15 cellular contexts compared by ENCODE assay signal in genomic region chr18:11108956-11109355, GRCh38. TPM values are rescaled to one million over a fixed set of nuclear protein-coding genes. Genes with fewer than 3 reads are reported as not detected.
DNase-seq lines count a peak whose midpoint lies in the region; ATAC-seq, FAIRE-seq and TF ChIP-seq lines count a peak whose summit lies in the region.
"Had no signal": no experiment of that assay in that cellular context is flagged by ENCODE, and none has a peak within 500 bp of the region (broad histone marks: within the 10 kb centered on the region; RNA-seq: fewer than 3 reads in every experiment).

No MANE protein-coding gene starts in this region.

- peak overlapping the region; percentile 44 for H3K27ac Mint-ChIP-seq in astrocyte (ENCODE audit: unreplicated experiment)
- H3K27ac Mint-ChIP-seq: CD4-positive, CD25-positive, alpha-beta regulatory T cell had no signal

- H3K27ac ChIP-seq in astrocyte (ENCODE audit: low read depth, low read length), result no peak overlapping the region
- peak overlapping the region; percentile 26 for H3K27ac ChIP-seq in hepatocyte
- H3K27ac ChIP-seq: BLaER1 treated with 17β-estradiol and CSF1 and Interleukin-3, amounts not matched to agents 10 nM and 100 nM; GM23248 had no signal

- H3K4me2 ChIP-seq in astrocyte (ENCODE audit: low read length) (no peak overlapping the region), hepatocyte (no peak overlapping the region)
- H3K4me2 ChIP-seq: BLaER1 treated with 17β-estradiol and CSF1 and Interleukin-3, amounts not matched to agents 10 nM and 100 nM had no signal

- TF ChIP-seq CTCF in astrocyte (IDR thresholded peaks at IDR 0.05; ENCODE audit: insufficient read depth, low read depth, low read length) (no peak), hepatocyte (IDR thresholded peaks at IDR 0.05; ENCODE audit: poor library complexity) (no peak)

- no peaks in the 10 kb centered on the region for H3K36me3 ChIP-seq in astrocyte (ENCODE audit: insufficient read depth, low read length)
- no peaks in the 10 kb centered on the region for H3K36me3 ChIP-seq in hepatocyte (replicated peaks; ENCODE audit: insufficient read depth, low read depth)
- H3K36me3 ChIP-seq: BLaER1 treated with 17β-estradiol and CSF1 and Interleukin-3, amounts not matched to agents 10 nM and 100 nM had no signal

- no peaks in the 10 kb centered on the region for H3K9me2 ChIP-seq in hepatocyte (replicated peaks; ENCODE audit: insufficient read depth)

- no peaks in the 10 kb centered on the region for H3K9me3 ChIP-seq in astrocyte (ENCODE audit: insufficient read depth, low read depth, low read length)
- H3K9me3 ChIP-seq in hepatocyte (ENCODE audit: low read depth), result no peaks in the 10 kb centered on the region
- H3K9me3 ChIP-seq: BLaER1 treated with 17β-estradiol and CSF1 and Interleukin-3, amounts not matched to agents 10 nM and 100 nM had no signal

- H3K9ac ChIP-seq in astrocyte (ENCODE audit: low read length), result no peak overlapping the region
- H3K9ac ChIP-seq: BLaER1 treated with 17β-estradiol and CSF1 and Interleukin-3, amounts not matched to agents 10 nM and 100 nM; GM23248 had no signal

- DNase-seq in NCI-H1417 (lab: John Stamatoyannopoulos, UW) (peak in 2 of 3 experiments; percentile 44 to 51), NCI-H1417 treated with DMSO at 0.1 percent for 48 hours (lab: John Stamatoyannopoulos, UW) (no peak), DMS79 treated with DMSO at 0.1 percent for 48 hours (lab: John Stamatoyannopoulos, UW) (peak; percentile 80), astrocyte (ENCODE audit: low read depth) (no peak), hepatocyte (ENCODE audit: low spot score) (no peak)
- DNase-seq in activated naive CD4-positive, alpha-beta T cell (lab: John Stamatoyannopoulos, UW), result no peak
- DNase-seq in stimulated activated CD4-positive, alpha-beta T cell treated with anti-CD3 and anti-CD28 coated beads, Interleukin-12 subunit alpha, Interleukin-12 subunit beta, amount 100 ng/mL, for 4 hours, result no peak
- DNase-seq: 8988T; CD4-positive, CD25-positive, alpha-beta regulatory T cell; GM23248; H7; IMR-90 had no signal

- H3K79me2 ChIP-seq in astrocyte (ENCODE audit: insufficient read depth, low read length) (no peaks in the 10 kb centered on the region), hepatocyte (peaks cover 19% of the 10 kb centered on the region)

- H3K9me3 Mint-ChIP-seq in astrocyte (ENCODE audit: unreplicated experiment), result no peaks in the 10 kb centered on the region

- WGBS in hepatocyte (ENCODE audit: low lambda C conversion rate, missing lambda C conversion rate), result 51% methylated on average over 3 of the region's 3 CpGs

- H3K27me3 Mint-ChIP-seq in astrocyte (ENCODE audit: low read depth, unreplicated experiment), result peaks cover 2% of the 10 kb centered on the region
- H3K27me3 Mint-ChIP-seq: CD4-positive, CD25-positive, alpha-beta regulatory T cell had no signal

- no peak overlapping the region for H3K4me3 ChIP-seq in astrocyte (ENCODE audit: insufficient read depth, low read depth, low read length)
- H3K4me3 ChIP-seq in hepatocyte, result no peak overlapping the region
- H3K4me3 ChIP-seq: BLaER1 treated with 17β-estradiol and CSF1 and Interleukin-3, amounts not matched to agents 10 nM and 100 nM; GM23248 had no signal

- no peak overlapping the region for H3K4me3 Mint-ChIP-seq in astrocyte (ENCODE audit: unreplicated experiment)
- H3K4me3 Mint-ChIP-seq: CD4-positive, CD25-positive, alpha-beta regulatory T cell had no signal

- H3K4me1 Mint-ChIP-seq in astrocyte (ENCODE audit: low read depth, unreplicated experiment), result peaks cover 7% of the 10 kb centered on the region
- H3K4me1 Mint-ChIP-seq: CD4-positive, CD25-positive, alpha-beta regulatory T cell had no signal

- H2AFZ ChIP-seq in astrocyte (ENCODE audit: low read depth, low read length) (no peak overlapping the region), hepatocyte (no peak overlapping the region)
- H2AFZ ChIP-seq: GM23248 had no signal

- no peaks in the 10 kb centered on the region for H3K36me3 Mint-ChIP-seq in astrocyte (ENCODE audit: low read depth, unreplicated experiment)
- H3K36me3 Mint-ChIP-seq: CD4-positive, CD25-positive, alpha-beta regulatory T cell had no signal

- no peak for FAIRE-seq in astrocyte (lab: Jason Lieb, UNC)

- H3K4me1 ChIP-seq in astrocyte (ENCODE audit: insufficient read depth, low read length) (no peaks in the 10 kb centered on the region), hepatocyte (ENCODE audit: insufficient read depth) (peaks cover 27% of the 10 kb centered on the region)
- H3K4me1 ChIP-seq: BLaER1 treated with 17β-estradiol and CSF1 and Interleukin-3, amounts not matched to agents 10 nM and 100 nM had no signal

- H4K20me1 ChIP-seq in astrocyte (ENCODE audit: insufficient read depth, low read length) (no peaks in the 10 kb centered on the region), hepatocyte (ENCODE audit: insufficient read depth, poor library complexity, severe bottlenecking) (no peaks in the 10 kb centered on the region)
- H4K20me1 ChIP-seq: BLaER1 treated with 17β-estradiol and CSF1 and Interleukin-3, amounts not matched to agents 10 nM and 100 nM had no signal

- H3K27me3 ChIP-seq in astrocyte (ENCODE audit: insufficient read depth, low read length), result no peaks in the 10 kb centered on the region
- no peaks in the 10 kb centered on the region for H3K27me3 ChIP-seq in hepatocyte
- H3K27me3 ChIP-seq: BLaER1 treated with 17β-estradiol and CSF1 and Interleukin-3, amounts not matched to agents 10 nM and 100 nM had no signal

- no peak for ATAC-seq in SK-N-SH treated with all-trans-retinoic acid at 6 μM for 48 hours

TF ChIP-seq in SK-N-SH treated with all-trans-retinoic acid at 6 μM for 48 hours, 23 proteins besides CTCF, POLR2A, EP300 and RAD21 (continues in another document):
- TF ChIP-seq CSDC2 (CRISPR knock-in tag; IDR thresholded peaks at IDR 0.05), result no peak
- no peak for TF ChIP-seq GLIS3 (CRISPR knock-in tag; IDR thresholded peaks at IDR 0.05)
- no peak for TF ChIP-seq PPARA (CRISPR knock-in tag; IDR thresholded peaks at IDR 0.05; ENCODE audit: borderline replicate concordance)
- no peak for TF ChIP-seq ZFP3 (CRISPR knock-in tag; IDR thresholded peaks at IDR 0.05)
- no peak for TF ChIP-seq ESRRG (CRISPR knock-in tag; IDR thresholded peaks at IDR 0.05)
- no peak for TF ChIP-seq RARB (CRISPR knock-in tag; IDR thresholded peaks at IDR 0.05)
- no peak for TF ChIP-seq OSR1 (CRISPR knock-in tag; IDR thresholded peaks at IDR 0.05)
- no peak for TF ChIP-seq PATZ1 (CRISPR knock-in tag; IDR thresholded peaks at IDR 0.05; ENCODE audit: borderline replicate concordance)
- TF ChIP-seq ZNF565 (CRISPR knock-in tag; conservative IDR thresholded peaks at IDR 0.05; ENCODE audit: low read depth), result no peak
- no peak for TF ChIP-seq ZNF70 (CRISPR knock-in tag; IDR thresholded peaks at IDR 0.05)
- no peak for TF ChIP-seq ZFP30 (CRISPR knock-in tag; IDR thresholded peaks at IDR 0.05)
- TF ChIP-seq CSRNP3 (CRISPR knock-in tag; IDR thresholded peaks at IDR 0.05), result no peak
- no peak for TF ChIP-seq ZC3H10 (CRISPR knock-in tag; IDR thresholded peaks at IDR 0.05)
- no peak for TF ChIP-seq POU6F1 (CRISPR knock-in tag; IDR thresholded peaks at IDR 0.05; ENCODE audit: borderline replicate concordance, low read depth)
- no peak for TF ChIP-seq SNAI2 (CRISPR knock-in tag; IDR thresholded peaks at IDR 0.05)

RNA-seq across cellular contexts. Expression of gene PIEZO2, which starts 40.4 kb away (rescaled TPM):
- total RNA-seq in astrocyte, result 5.3 and 11.8 TPM in 2 replicates
- total RNA-seq in hepatocyte, result 70.8 and 77.5 TPM in 2 replicates
- 24.5 and 26.5 TPM in 2 replicates for polyA plus RNA-seq in hepatocyte
- total RNA-seq: CD4-positive, CD25-positive, alpha-beta regulatory T cell; HT-29 had no signal
- polyA plus RNA-seq: CD4-positive, CD25-positive, alpha-beta regulatory T cell had no signal

Comparison
In these comparisons a context has a peak if more than half of its experiments do, and no peak if none do; other contexts are left out.
1. DNase-seq: peak in NCI-H1417 (2 of 3) and DMS79 treated with DMSO at 0.1 percent for 48 hours (single experiment); none in NCI-H1417 treated with DMSO at 0.1 percent for 48 hours (single experiment), astrocyte (single experiment), hepatocyte (single experiment), activated naive CD4-positive, alpha-beta T cell (0 of 4) and stimulated activated CD4-positive, alpha-beta T cell treated with anti-CD3 and anti-CD28 coated beads, Interleukin-12 subunit alpha, Interleukin-12 subunit beta, amount 100 ng/mL, for 4 hours (single experiment).